Comparison of ENCODE assay signal across 9 cellular contexts in genomic region chr6:2990932-2991506, GRCh38. TPM values are rescaled to one million over a fixed set of nuclear protein-coding genes. Genes with fewer than 3 reads are reported as not detected.
DNase-seq lines count a peak whose midpoint lies in the region; ATAC-seq, FAIRE-seq and TF ChIP-seq lines count a peak whose summit lies in the region.
"Had no signal": no experiment of that assay in that cellular context is flagged by ENCODE, and none has a peak within 500 bp of the region (broad histone marks: within the 10 kb centered on the region; RNA-seq: fewer than 3 reads in every experiment).

No MANE protein-coding gene starts in this region.

- peak overlapping the region; percentile 91 for H3K4me3 ChIP-seq in adipocyte (ENCODE audit: low read length)
- H3K4me3 ChIP-seq in suprapubic skin: peak overlapping the region; percentile 71

- TF ChIP-seq CTCF in suprapubic skin (IDR thresholded peaks at IDR 0.05): no peak

- CTCF ChIA-PET in activated CD4-positive, alpha-beta T cell treated with anti-CD3 and anti-CD28 coated beads for 36 hours (lab: Charles Lee): interaction anchor here (0.6 to 5.2 kb wide), 17 partner anchors 8 to 200 kb away, joined by 3 to 55 read pairs (median 9); partner anchors contain the start of genes NQO2, RIPK1 and SERPINB1

- no peaks in the 10 kb centered on the region for H3K36me3 Mint-ChIP-seq in activated CD4-positive, alpha-beta T cell treated with anti-CD3 and anti-CD28 coated beads for 36 hours (ENCODE audit: low read depth)

- H3K9ac ChIP-seq in adipocyte (ENCODE audit: low read length): peak overlapping the region; percentile 95

- H3K27ac ChIP-seq in suprapubic skin: peak overlapping the region; percentile 94

- H3K27me3 ChIP-seq in adipocyte (replicated peaks; ENCODE audit: control insufficient read depth, insufficient read depth, low read length) (no peaks in the 10 kb centered on the region), suprapubic skin (no peaks in the 10 kb centered on the region)

- peak overlapping the region; percentile 99 for H3K27ac Mint-ChIP-seq in activated CD4-positive, alpha-beta T cell treated with anti-CD3 and anti-CD28 coated beads for 36 hours

- H3K36me3 ChIP-seq in adipocyte (ENCODE audit: control insufficient read depth, insufficient read depth, low read length, severe bottlenecking) (no peaks in the 10 kb centered on the region), suprapubic skin (no peaks in the 10 kb centered on the region)

- no peaks in the 10 kb centered on the region for H3K27me3 Mint-ChIP-seq in activated CD4-positive, alpha-beta T cell treated with anti-CD3 and anti-CD28 coated beads for 36 hours

- H3K4me3 Mint-ChIP-seq in activated CD4-positive, alpha-beta T cell treated with anti-CD3 and anti-CD28 coated beads for 36 hours: peak overlapping the region; percentile 87

- intact Hi-C loops in activated CD4-positive, alpha-beta T cell treated with anti-CD3 and anti-CD28 coated beads for 36 hours (cut with DNase I, micrococcal nuclease): no loop called here

- no peaks in the 10 kb centered on the region for H3K9me3 Mint-ChIP-seq in activated CD4-positive, alpha-beta T cell treated with anti-CD3 and anti-CD28 coated beads for 36 hours (ENCODE audit: low read depth)

- peaks cover 20% of the 10 kb centered on the region for H3K4me1 Mint-ChIP-seq in activated CD4-positive, alpha-beta T cell treated with anti-CD3 and anti-CD28 coated beads for 36 hours

- DNase-seq in activated CD4-positive, alpha-beta T cell treated with anti-CD3 and anti-CD28 coated beads for 36 hours: no peak
- DNase-seq in activated CD4-positive, alpha-beta T cell treated with anti-CD3 and anti-CD28 coated beads for 48 hours: no peak
- no peak for DNase-seq in adipocyte (ENCODE audit: low read depth)
- DNase-seq in kidney tubule cell (ENCODE audit: low spot score): peak; percentile 18
- peak in 1 of 2 donors; percentile 28 for DNase-seq in suprapubic skin (ENCODE audit: low spot score in 2 of 2)
- no peak for DNase-seq in cerebellar nuclear complex (lab: John Stamatoyannopoulos, UW)
- DNase-seq in frontal cortex (ENCODE audit: low spot score in 2 of 2): no peak
- DNase-seq: COR-L47 had no signal

- H3K9me3 ChIP-seq in adipocyte (ENCODE audit: control insufficient read depth, low read length) (no peaks in the 10 kb centered on the region), suprapubic skin (no peaks in the 10 kb centered on the region)

- FAIRE-seq in frontal cortex (lab: Jason Lieb, UNC): no peak

- WGBS in suprapubic skin: 20% methylated on average over 10 of the region's 10 CpGs

- H3K4me1 ChIP-seq in adipocyte (ENCODE audit: control insufficient read depth, insufficient read depth, low read length) (peaks cover 21% of the 10 kb centered on the region), suprapubic skin (peaks cover 33% of the 10 kb centered on the region)

- TF ChIP-seq EP300 in suprapubic skin (IDR thresholded peaks at IDR 0.05): no peak

- TF ChIP-seq POLR2A in suprapubic skin (IDR thresholded peaks at IDR 0.05): no peak

- POLR2A ChIA-PET in activated CD4-positive, alpha-beta T cell treated with anti-CD3 and anti-CD28 coated beads for 36 hours (lab: Charles Lee): interaction anchor here (1.7 to 3.4 kb wide), 4 partner anchors 8 to 54 kb away, joined by 5 to 43 read pairs (median 14); partner anchors contain the start of gene NQO2

- no peak for ATAC-seq in activated CD4-positive, alpha-beta T cell treated with anti-CD3 and anti-CD28 coated beads for 36 hours
- no peak for ATAC-seq in GM19351 (IDR thresholded peaks at IDR 0.05; ENCODE audit: unreplicated experiment)

RNA-seq across cellular contexts. Expression of gene NQO2, which starts 8.7 kb away (rescaled TPM):
- 10 to 100 TPM; 40.7 to 44.2 TPM for total RNA-seq in activated CD4-positive, alpha-beta T cell treated with anti-CD3 and anti-CD28 coated beads for 36 hours
- total RNA-seq in suprapubic skin (10 to 100 TPM; 22.8 to 40.4 (median 38.3) TPM), frontal cortex (6.1 TPM)

RNA-seq across cellular contexts. Expression of gene SERPINB6, which starts 19.7 kb away (rescaled TPM):
- total RNA-seq in activated CD4-positive, alpha-beta T cell treated with anti-CD3 and anti-CD28 coated beads for 36 hours: 10 to 100 TPM; 36.2 to 41.3 TPM
- total RNA-seq in suprapubic skin (10 to 100 TPM; 26.8 to 53.4 (median 36.8) TPM), frontal cortex (14.3 TPM)
